ENCODE assay signal across 23 cellular contexts in the genomic region with DNA sequence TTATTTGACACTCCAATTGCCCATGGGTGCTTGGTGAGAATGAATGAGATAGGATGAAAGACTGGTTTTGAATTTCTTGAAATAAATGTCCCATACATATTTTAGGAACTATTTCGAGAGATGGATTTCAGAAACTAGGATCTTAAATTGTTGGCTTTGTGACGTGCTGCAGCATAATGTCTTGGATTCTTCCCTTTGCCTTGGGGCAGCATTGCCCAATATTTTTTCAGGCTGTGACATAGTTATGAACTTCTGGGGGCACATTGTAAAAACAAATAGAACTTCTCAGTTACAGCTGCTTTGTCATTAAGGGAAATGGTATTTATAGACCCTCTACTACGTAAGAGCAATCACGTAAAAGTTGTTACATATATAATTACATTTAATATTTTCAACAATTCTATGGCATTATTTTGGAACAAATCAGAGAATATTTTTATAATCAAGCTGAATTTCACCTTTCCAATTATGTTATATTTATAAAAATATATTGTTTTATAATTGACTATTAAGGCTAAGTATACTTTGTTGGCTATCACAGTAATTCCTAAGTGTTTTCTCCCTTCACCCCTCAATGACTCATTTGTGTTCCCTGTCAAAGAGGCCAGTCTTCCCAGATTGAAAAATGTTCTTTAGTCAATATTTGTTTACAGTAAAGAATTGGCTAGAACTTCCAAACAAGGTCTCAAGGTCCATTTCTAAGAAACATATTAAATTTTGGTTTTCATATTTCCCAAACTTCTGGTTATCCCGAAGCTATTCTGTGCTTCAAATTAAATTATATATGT.
"Had no signal": no experiment of that assay in that cellular context is flagged by ENCODE, and none has a peak within 500 bp of the region (broad histone marks: within the 10 kb centered on the region; RNA-seq: fewer than 3 reads in every experiment).

No MANE protein-coding gene starts in this region.

- H3K9me3 Mint-ChIP-seq: activated CD4-positive, alpha-beta T cell treated with anti-CD3 and anti-CD28 coated beads, Interleukin-2, amount 10 ng/mL, durations not matched to agents 24 days and 14 days; activated naive CD4-positive, alpha-beta T cell treated with anti-CD3 and anti-CD28 coated beads, Interleukin-2, amount 10 ng/mL, durations not matched to agents 7 days and 5 days; activated naive CD8-positive, alpha-beta T cell treated with anti-CD3 and anti-CD28 coated beads for 36 hours; activated T-cell treated with anti-CD3 and anti-CD28 coated beads, Interleukin-2, amount 50 U/mL, for 24 hours; activated T-helper 17 cell treated with anti-CD3 and anti-CD28 coated beads, Interleukin-2, amount 50 U/mL, for 72 hours; T-helper 1 cell treated with Interleukin-12 subunit alpha and Interleukin-12 subunit beta and Interleukin-4 antibody, amounts not matched to agents 30 μg/mL and 1 μg/mL, for 36 hours had no signal

- H3K4me3 ChIP-seq: K562 had no signal

- FAIRE-seq: K562, TTC549 had no signal

- H3K4me3 Mint-ChIP-seq: activated B cell treated with CpG ODN at 0.5 μM for 24 hours; activated CD4-positive, alpha-beta T cell treated with anti-CD3 and anti-CD28 coated beads, Interleukin-2, amount 10 ng/mL, durations not matched to agents 24 days and 14 days; activated CD8-positive, alpha-beta memory T cell treated with anti-CD3 and anti-CD28 coated beads, Interleukin-2, amount 10 ng/mL, durations not matched to agents 7 days and 5 days; activated naive CD4-positive, alpha-beta T cell treated with anti-CD3 and anti-CD28 coated beads, Interleukin-2, amount 10 ng/mL, durations not matched to agents 7 days and 5 days; activated naive CD8-positive, alpha-beta T cell treated with anti-CD3 and anti-CD28 coated beads for 36 hours; activated T-cell treated with anti-CD3 and anti-CD28 coated beads, Interleukin-2, amount 50 U/mL, for 24 hours; activated T-helper 17 cell treated with anti-CD3 and anti-CD28 coated beads, Interleukin-2, amount 50 U/mL, for 72 hours; T-helper 1 cell treated with Interleukin-12 subunit alpha and Interleukin-12 subunit beta and Interleukin-4 antibody, amounts not matched to agents 30 μg/mL and 1 μg/mL, for 36 hours had no signal

- ATAC-seq: activated CD8-positive, alpha-beta memory T cell treated with anti-CD3 and anti-CD28 coated beads, Interleukin-2, amount 10 ng/mL, durations not matched to agents 7 days and 5 days; activated T-helper 17 cell treated with anti-CD3 and anti-CD28 coated beads, Interleukin-2, amount 50 U/mL, for 72 hours; K562 had no signal

- H3K36me3 Mint-ChIP-seq: activated CD8-positive, alpha-beta memory T cell treated with anti-CD3 and anti-CD28 coated beads, Interleukin-2, amount 10 ng/mL, durations not matched to agents 7 days and 5 days; activated naive CD4-positive, alpha-beta T cell treated with anti-CD3 and anti-CD28 coated beads, Interleukin-2, amount 10 ng/mL, durations not matched to agents 7 days and 5 days had no signal

- H3K4me1 Mint-ChIP-seq: activated B cell treated with CpG ODN at 0.5 μM for 24 hours; activated CD4-positive, alpha-beta T cell treated with anti-CD3 and anti-CD28 coated beads, Interleukin-2, amount 10 ng/mL, durations not matched to agents 24 days and 14 days; activated CD8-positive, alpha-beta memory T cell treated with anti-CD3 and anti-CD28 coated beads, Interleukin-2, amount 10 ng/mL, durations not matched to agents 7 days and 5 days; activated naive CD4-positive, alpha-beta T cell treated with anti-CD3 and anti-CD28 coated beads, Interleukin-2, amount 10 ng/mL, durations not matched to agents 7 days and 5 days; activated naive CD8-positive, alpha-beta T cell treated with anti-CD3 and anti-CD28 coated beads for 36 hours; activated T-helper 17 cell treated with anti-CD3 and anti-CD28 coated beads, Interleukin-2, amount 50 U/mL, for 72 hours had no signal

- H3K27me3 Mint-ChIP-seq: activated B cell treated with CpG ODN at 0.5 μM for 24 hours; activated CD4-positive, alpha-beta T cell treated with anti-CD3 and anti-CD28 coated beads, Interleukin-2, amount 10 ng/mL, durations not matched to agents 24 days and 14 days; activated CD8-positive, alpha-beta memory T cell treated with anti-CD3 and anti-CD28 coated beads, Interleukin-2, amount 10 ng/mL, durations not matched to agents 7 days and 5 days; activated naive CD4-positive, alpha-beta T cell treated with anti-CD3 and anti-CD28 coated beads, Interleukin-2, amount 10 ng/mL, durations not matched to agents 7 days and 5 days; activated naive CD8-positive, alpha-beta T cell treated with anti-CD3 and anti-CD28 coated beads for 36 hours; activated T-cell treated with anti-CD3 and anti-CD28 coated beads, Interleukin-2, amount 50 U/mL, for 24 hours; activated T-helper 17 cell treated with anti-CD3 and anti-CD28 coated beads, Interleukin-2, amount 50 U/mL, for 72 hours had no signal

- DNase-seq: activated B cell treated with CpG ODN at 0.5 μM for 24 hours; activated CD4-positive, alpha-beta T cell treated with anti-CD3 and anti-CD28 coated beads for 1 hour; activated CD4-positive, alpha-beta T cell treated with anti-CD3 and anti-CD28 coated beads, Interleukin-2, amount 10 ng/mL, durations not matched to agents 24 days and 14 days; activated CD4-positive, alpha-beta T cell treated with anti-CD3 and anti-CD28 coated beads, Interleukin-2, amount 50 U/mL, for 48 hours; activated CD8-positive, alpha-beta memory T cell treated with anti-CD3 and anti-CD28 coated beads, Interleukin-2, amount 10 ng/mL, durations not matched to agents 7 days and 5 days; activated gamma-delta T cell; activated naive CD4-positive, alpha-beta T cell treated with anti-CD3 and anti-CD28 coated beads, Interleukin-2, amount 10 ng/mL, durations not matched to agents 7 days and 5 days; activated naive CD8-positive, alpha-beta T cell treated with anti-CD3 and anti-CD28 coated beads for 36 hours; activated T-cell treated with anti-CD3 and anti-CD28 coated beads, Interleukin-2, amount 50 U/mL, for 24 hours; caudate nucleus; Karpas-422; NCI-H1105 treated with DMSO at 0.1 percent for 48 hours; NCI-H1436 treated with DMSO at 0.1 percent for 48 hours; NCI-H187; NCI-H2081; NCI-H2227 treated with DMSO at 0.1 percent for 48 hours; NCI-H446 treated with DMSO at 0.1 percent for 48 hours; NCI-H524 treated with DMSO at 0.1 percent for 48 hours; NCI-H82 had no signal
